8 cellular contexts compared by ENCODE assay signal in genomic region chr10:35194906-35195305, GRCh38.
DNase-seq lines count a peak whose midpoint lies in the region; ATAC-seq and TF ChIP-seq lines count a peak whose summit lies in the region.

No MANE protein-coding gene starts in this region.

- peak overlapping the region; percentile 95 for H3K27ac ChIP-seq in GM23248
- H3K27ac ChIP-seq in Peyer's patch, result peak overlapping the region; percentile 83 to 88 (median 86)
- peak overlapping the region; percentile 69 for H3K27ac ChIP-seq in mammary epithelial cell (ENCODE audit: insufficient read depth, low read depth, low read length)
- H3K27ac ChIP-seq in mucosa of rectum (ENCODE audit: low read depth in 2 of 2, low read length in 2 of 2), result peak overlapping the region; percentile 89 to 96
- peak overlapping the region; percentile 57 to 88 for H3K27ac ChIP-seq in aorta (ENCODE audit: low read depth in 1 of 2, low read length in 2 of 2)

- no peaks in the 10 kb centered on the region for H3K9me3 ChIP-seq in GM23248 (ENCODE audit: low read depth)
- no peaks in the 10 kb centered on the region for H3K9me3 ChIP-seq in Peyer's patch
- H3K9me3 ChIP-seq in mammary epithelial cell (replicated peaks; ENCODE audit: insufficient read depth, low read length), result no peaks in the 10 kb centered on the region
- H3K9me3 ChIP-seq in mucosa of rectum (ENCODE audit: control insufficient read depth in 2 of 2, low read length in 2 of 2), result no peaks in the 10 kb centered on the region
- no peaks in the 10 kb centered on the region for H3K9me3 ChIP-seq in aorta (ENCODE audit: control insufficient read depth, low read length)

- CTCF ChIA-PET in mammary epithelial cell (lab: Charles Lee; ENCODE audit: low non-redundant PET), result interaction anchor here (2.0 kb wide), 1 partner anchor 69 kb away, joined by 34 read pairs; the partner anchor contains the start of gene CREM

- no TSS peak for BruUV-seq in mammary epithelial cell (replicated peaks; lab: Mats Ljungman, UMichigan)

- dilution Hi-C loops in mammary epithelial cell (cut with HindIII; ENCODE audit: low sequenced_read_pairs), result no loop called here

- H3K4me1 ChIP-seq in GM23248 (ENCODE audit: insufficient read depth), result peaks cover 24% of the 10 kb centered on the region
- H3K4me1 ChIP-seq in Peyer's patch, result peaks cover 0 to 5% (median 0%) of the 10 kb centered on the region in 4 donors
- H3K4me1 ChIP-seq in mammary epithelial cell (ENCODE audit: insufficient read depth, low read length), result peaks cover 18% of the 10 kb centered on the region
- H3K4me1 ChIP-seq in mucosa of rectum (ENCODE audit: control insufficient read depth in 2 of 2, insufficient read depth in 2 of 2, low read length in 2 of 2), result peaks cover 0 to 3% of the 10 kb centered on the region in 2 donors
- no peaks in the 10 kb centered on the region for H3K4me1 ChIP-seq in aorta (ENCODE audit: control insufficient read depth in 1 of 2, insufficient read depth in 2 of 2, low read length in 2 of 2)

- intact Hi-C loops in mammary epithelial cell (cut with micrococcal nuclease) (loop anchor here (5.0 kb wide), 1 partner anchor 203 kb away; no protein-coding TSS in a partner anchor), aorta (cut with DNase I) (loop anchor here (1.0 to 2.0 kb wide), 2 partner anchors 68 kb away; partner anchors contain the start of gene CREM (in 1 of the 2))

- 0 out of 2 replicates have a peak, but pooled peaks cover 7% of the 10 kb centered on the region for H3K79me2 ChIP-seq in GM23248 (ENCODE audit: insufficient read depth)
- no peaks in the 10 kb centered on the region for H3K79me2 ChIP-seq in mammary epithelial cell (ENCODE audit: insufficient read depth, low read length)

- H3K4me2 ChIP-seq in GM23248 (ENCODE audit: unreplicated experiment), result peak overlapping the region; percentile 92
- peak overlapping the region; percentile 78 for H3K4me2 ChIP-seq in mammary epithelial cell (ENCODE audit: insufficient read depth, low read depth, low read length)

- H3K27me3 ChIP-seq in GM23248 (replicated peaks; ENCODE audit: insufficient read depth), result no peaks in the 10 kb centered on the region
- no peaks in the 10 kb centered on the region for H3K27me3 ChIP-seq in Peyer's patch
- no peaks in the 10 kb centered on the region for H3K27me3 ChIP-seq in mammary epithelial cell (ENCODE audit: insufficient read depth, low read length)
- no peaks in the 10 kb centered on the region for H3K27me3 ChIP-seq in mucosa of rectum (ENCODE audit: control insufficient read depth in 2 of 2, insufficient read depth in 2 of 2, low read length in 2 of 2)
- no peaks in the 10 kb centered on the region for H3K27me3 ChIP-seq in aorta (ENCODE audit: control insufficient read depth in 1 of 2, insufficient read depth in 2 of 2, low read length in 1 of 2)

- in situ Hi-C loops in GM23248 (cut with MboI), result no loop called here
- in situ Hi-C loops in mammary epithelial cell (cut with MboI; ENCODE audit: low sequenced_read_pairs in 2 of 2), result no loop called here

- H2AFZ ChIP-seq in GM23248 (peak overlapping the region; percentile 92), mammary epithelial cell (ENCODE audit: low read depth, low read length) (peak overlapping the region; percentile 91)

- peaks cover 31% of the 10 kb centered on the region for H3F3A ChIP-seq in GM23248 (ENCODE audit: insufficient read depth)

- H4K20me1 ChIP-seq in GM23248 (ENCODE audit: insufficient read depth) (no peaks in the 10 kb centered on the region), mammary epithelial cell (ENCODE audit: insufficient read depth, low read length) (no peaks in the 10 kb centered on the region)

- H3K36me3 ChIP-seq in GM23248 (ENCODE audit: low read depth) (no peaks in the 10 kb centered on the region), Peyer's patch (no peaks in the 10 kb centered on the region), mammary epithelial cell (ENCODE audit: insufficient read depth, low read length) (no peaks in the 10 kb centered on the region), mucosa of rectum (ENCODE audit: control insufficient read depth in 2 of 2, insufficient read depth in 2 of 2, low read length in 2 of 2) (no peaks in the 10 kb centered on the region), aorta (ENCODE audit: control insufficient read depth in 1 of 2, insufficient read depth in 2 of 2, low read length in 1 of 2) (no peaks in the 10 kb centered on the region)

- DNase-seq in GM23248 (peak; percentile 56), Peyer's patch (no peak), mammary epithelial cell (peak; percentile 14), aorta (no peak), Ammon's horn (ENCODE audit: low spot score) (no peak)

- H3K9ac ChIP-seq in GM23248, result peak overlapping the region; percentile 82
- H3K9ac ChIP-seq in mammary epithelial cell (ENCODE audit: insufficient read depth, low read length), result peak overlapping the region; percentile 48
- peak overlapping the region; percentile 65 to 88 for H3K9ac ChIP-seq in mucosa of rectum (ENCODE audit: low read depth in 1 of 2, low read length in 2 of 2)

- TF ChIP-seq POLR2A in Peyer's patch (IDR thresholded peaks at IDR 0.05), result no peak

- TF ChIP-seq CTCF in Peyer's patch (IDR thresholded peaks at IDR 0.05), result no peak
- TF ChIP-seq CTCF in mammary epithelial cell (conservative IDR thresholded peaks at IDR 0.05 in 1 of 2, IDR thresholded peaks at IDR 0.05 in 1 of 2; ENCODE audit: extremely low read depth in 1 of 2, insufficient read depth in 1 of 2, low read depth in 1 of 2, low read length in 2 of 2), result no peak

- H3K4me3 ChIP-seq in GM23248, result peak overlapping the region; percentile 75
- peak overlapping the region in 1 of 4 donors; percentile 51 for H3K4me3 ChIP-seq in Peyer's patch
- peak overlapping the region in 2 of 3 experiments; percentile 32 to 43 for H3K4me3 ChIP-seq in mammary epithelial cell (replicated peaks in 1 of 3; ENCODE audit: insufficient read depth in 1 of 3, low read depth in 2 of 3, low read length in 3 of 3)
- peak overlapping the region in 1 of 2 donors; percentile 87 for H3K4me3 ChIP-seq in mucosa of rectum (ENCODE audit: low read length in 2 of 2)
- H3K4me3 ChIP-seq in aorta (ENCODE audit: low read length in 2 of 2), result peak overlapping the region in 1 of 2 donors; percentile 38

- no peaks in the 10 kb centered on the region for H3K9me2 ChIP-seq in GM23248 (ENCODE audit: insufficient read depth)

- 83 to 90% methylated on average over 1 of the region's 1 CpG for WGBS in GM23248 (ENCODE audit: low coverage in 1 of 2, low lambda C conversion rate in 2 of 2, missing lambda C conversion rate in 2 of 2), 2 experiments
- WGBS in mammary epithelial cell (ENCODE audit: low coverage, missing lambda C conversion rate), result 100% methylated on average over 1 of the region's 1 CpG
- 63 to 78% methylated on average over 1 of the region's 1 CpG for WGBS in aorta, 2 donors

- ATAC-seq in aorta (ENCODE audit: low FRiP score), result no peak
- ATAC-seq in HG02884 (IDR thresholded peaks at IDR 0.05; ENCODE audit: unreplicated experiment), result no peak
- no peak for ATAC-seq in GM21447 (IDR thresholded peaks at IDR 0.05; ENCODE audit: unreplicated experiment)

Comparison
In these comparisons a context has a peak if more than half of its experiments do, and no peak if none do; other contexts are left out.
1. DNase-seq: peak in GM23248 (single experiment) and mammary epithelial cell (single experiment); none in Peyer's patch (0 of 3), aorta (0 of 2) and Ammon's horn (single experiment).
2. Peak in every context shown above with its lines, with median percentiles within 50 percentile points of each other: H3K27ac ChIP-seq and H3K9ac ChIP-seq.